In genomic region chr6:35425284-35425683, GRCh38 we compare ENCODE assay signal across 1 cellular context.
TF ChIP-seq lines count a peak whose summit lies in the region.

No MANE protein-coding gene starts in this region.

TF ChIP-seq in HCT116, 20 proteins besides CTCF, POLR2A, EP300 and RAD21 (continued from another document):
- TF ChIP-seq ZBTB33 (IDR thresholded peaks at IDR 0.05; ENCODE audit: extremely low read depth, insufficient replicate concordance, low read length) (no peak), JUND (IDR thresholded peaks at IDR 0.05) (no peak), SRF (IDR thresholded peaks at IDR 0.05; ENCODE audit: low read depth) (no peak)
